15 cellular contexts compared by ENCODE assay signal in the genomic region with DNA sequence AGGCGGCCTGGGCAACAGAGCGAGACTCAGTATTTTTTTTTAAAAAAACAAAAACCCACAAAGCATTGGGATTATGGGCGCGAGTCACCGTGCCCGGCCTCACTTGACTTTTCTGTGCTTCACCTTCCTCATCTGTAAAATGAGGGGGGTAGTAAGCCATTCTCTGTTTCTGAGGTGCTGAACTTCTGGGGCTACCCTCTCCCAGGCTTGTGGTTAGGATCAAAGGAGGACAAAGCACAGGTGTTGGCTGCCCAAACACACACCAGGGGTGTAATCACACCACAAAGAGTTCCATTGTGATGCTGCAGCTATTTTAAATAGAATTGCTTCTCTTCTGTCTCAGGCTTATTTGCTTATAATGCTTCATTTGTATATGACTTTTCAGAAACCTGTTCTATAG. TPM values are rescaled to one million over a fixed set of nuclear protein-coding genes. Genes with fewer than 3 reads are reported as not detected.
A peak's percentile ranks its signal among the peaks of the same experiment; 100 is the strongest.
DNase-seq lines count a peak whose midpoint lies in the region; ATAC-seq, FAIRE-seq and TF ChIP-seq lines count a peak whose summit lies in the region.
"Had no signal": no experiment of that assay in that cellular context is flagged by ENCODE, and none has a peak within 500 bp of the region (broad histone marks: within the 10 kb centered on the region; RNA-seq: fewer than 3 reads in every experiment).

No MANE protein-coding gene starts in this region.

- H3K9ac ChIP-seq in GM12878 (ENCODE audit: control insufficient read depth, insufficient read depth, low read length) = no peak overlapping the region

- TF ChIP-seq EP300 in GM12878 (IDR thresholded peaks at IDR 0.05; ENCODE audit: borderline replicate concordance in 1 of 2, control insufficient read depth in 1 of 2, low read depth in 2 of 2, low read length in 2 of 2) = peak; percentile 73 to 78; a peak in 3 of 4 replicates

- 3% methylated on average over 6 of the region's 6 CpGs for WGBS in GM12878 (ENCODE audit: insufficient coverage, insufficient replicate concordance, low lambda C conversion rate, missing lambda C conversion rate)

- H3K27ac ChIP-seq in GM12878 (ENCODE audit: control insufficient read depth, insufficient read depth) = peak overlapping the region; percentile 5; the same call in 1 of the 2 replicates

- H3K9me3 ChIP-seq in GM12878 (replicated peaks; ENCODE audit: control insufficient read depth, insufficient read depth, low read length) = no peaks in the 10 kb centered on the region

- peak; percentile 72 for ATAC-seq in GM18868 (IDR thresholded peaks at IDR 0.05; ENCODE audit: unreplicated experiment)
- ATAC-seq in GM21423 (IDR thresholded peaks at IDR 0.05; ENCODE audit: unreplicated experiment) = peak; percentile 45
- ATAC-seq in HG03103 (IDR thresholded peaks at IDR 0.05; ENCODE audit: low read depth, unreplicated experiment) = peak; percentile 52
- ATAC-seq in GM12878 = peak; percentile 64
- no peak for ATAC-seq in HG03139 (IDR thresholded peaks at IDR 0.05; ENCODE audit: unreplicated experiment)
- ATAC-seq: right cardiac atrium had no signal

- BruUV-seq in GM12878 (replicated peaks; lab: Mats Ljungman, UMichigan) = no TSS peak

- no peak overlapping the region for H2AFZ ChIP-seq in GM12878 (ENCODE audit: control insufficient read depth, low read depth, low read length)

- SMC1A ChIA-PET in GM12878 (lab: Charles Lee; ENCODE audit: uncharacterized antibody, unreplicated experiment) = interaction anchor here (1.1 to 7.4 kb wide), 7 partner anchors 53 to 557 kb away, joined by 3 to 106 read pairs (median 8); no protein-coding TSS in a partner anchor

- no peaks in the 10 kb centered on the region for H3K36me3 ChIP-seq in GM12878 (ENCODE audit: control insufficient read depth in 2 of 2, insufficient read depth in 2 of 2, low read length in 1 of 2)

- peak; percentile 92 for FAIRE-seq in GM12878 (lab: Jason Lieb, UNC)

- RAD21 ChIA-PET in GM12878 (lab: Charles Lee; ENCODE audit: unreplicated experiment) = interaction anchor here (0.9 to 6.0 kb wide), 7 partner anchors 21 to 135 kb away, joined by 3 to 64 read pairs (median 4); a partner anchor contains a TSS

- peaks cover 40% of the 10 kb centered on the region for H3K4me1 ChIP-seq in GM12878 (ENCODE audit: control insufficient read depth, insufficient read depth, low read length)

- intact Hi-C loops in GM12878 (cut with micrococcal nuclease; ENCODE audit: unreplicated experiment) = loop anchor here (1.0 to 10.0 kb wide), 5 partner anchors 23 to 555 kb away; a partner anchor contains a TSS

- no peak for TF ChIP-seq POLR2A in GM12878 (IDR thresholded peaks at IDR 0.05; ENCODE audit: low read depth, low read length)

- H3K79me2 ChIP-seq in GM12878 (ENCODE audit: control insufficient read depth, insufficient read depth, low read length) = no peaks in the 10 kb centered on the region

- H3K4me2 ChIP-seq in GM12878 (ENCODE audit: control insufficient read depth, insufficient read depth) = peak overlapping the region; percentile 52

- in situ Hi-C loops in GM12878 (cut with MboI) = loop anchor here (10.0 kb wide), 1 partner anchor 195 kb away; no protein-coding TSS in a partner anchor

- no peak for TF ChIP-seq CTCF in GM12878 (IDR thresholded peaks at IDR 0.05 in 2 of 3, conservative IDR thresholded peaks at IDR 0.05 in 1 of 3; ENCODE audit: control insufficient read depth in 2 of 3, extremely low read depth in 1 of 3, insufficient read depth in 1 of 3, low read depth in 3 of 3, low read length in 3 of 3)

- H3K27me3 ChIP-seq in GM12878 (replicated peaks in 1 of 2; ENCODE audit: control insufficient read depth in 2 of 2, insufficient read depth in 2 of 2, low read length in 1 of 2) = 0 out of 4 replicates have a peak, but pooled peaks cover 0 to 1% of the 10 kb centered on the region in 2 experiments

- DNase-seq in GM12878 (ENCODE audit: low read depth, low spot score) = peak; percentile 76
- no peak for DNase-seq in activated CD8-positive, alpha-beta memory T cell treated with anti-CD3 and anti-CD28 coated beads, Interleukin-2, amount 50 U/mL, for 4 hours
- no peak for DNase-seq in stimulated activated CD8-positive, alpha-beta memory T cell treated with anti-CD3 and anti-CD28 coated beads, Interleukin-4, amount 100 ng/mL, for 48 hours
- DNase-seq: activated CD4-positive, alpha-beta T cell treated with anti-CD3 and anti-CD28 coated beads for 4 hours; activated naive CD4-positive, alpha-beta T cell treated with anti-CD3 and anti-CD28 coated beads, Interleukin-2, amount 10 ng/mL, durations not matched to agents 7 days and 5 days; CD8-positive, alpha-beta memory T cell; cerebellar nuclear complex; naive B cell; NCI-H345; right cardiac atrium had no signal

- POLR2A ChIA-PET in GM12878 (lab: Charles Lee) = interaction anchor here (0.8 to 1.6 kb wide), 4 partner anchors 30 to 87 kb away, joined by 3 to 4 read pairs (median 4); a partner anchor contains a TSS

- TF ChIP-seq RAD21 in GM12878 (IDR thresholded peaks at IDR 0.05; ENCODE audit: insufficient read depth, low read depth, low read length) = no peak

- CTCF ChIA-PET in GM12878 (lab: Yijun Ruan, JAX) = interaction anchor here (1.0 to 7.5 kb wide), 6 partner anchors 9 to 134 kb away, joined by 3 to 148 read pairs (median 50); no protein-coding TSS in a partner anchor

- peak overlapping the region; percentile 38; the same call in 1 of the 2 replicates for H3K4me3 ChIP-seq in GM12878

- H4K20me1 ChIP-seq in GM12878 (ENCODE audit: control insufficient read depth, insufficient read depth) = no peaks in the 10 kb centered on the region

TF ChIP-seq in GM12878, 131 proteins besides CTCF, POLR2A, EP300 and RAD21 (continues in another document):
- peak; percentile 39; the same call in 1 of the 2 replicates for TF ChIP-seq JUNB (IDR thresholded peaks at IDR 0.05)
- TF ChIP-seq FOXM1 (IDR thresholded peaks at IDR 0.05; ENCODE audit: low read depth, low read length) = peak; percentile 85
- peak; percentile 53; the same call in 1 of the 3 replicates for TF ChIP-seq POU2F2 (IDR thresholded peaks at IDR 0.05; ENCODE audit: borderline replicate concordance, low read depth, low read length)
- peak; percentile 77 to 79; a peak in 3 of 4 replicates for TF ChIP-seq IKZF2 (IDR thresholded peaks at IDR 0.05)
- TF ChIP-seq, protein P1, sequence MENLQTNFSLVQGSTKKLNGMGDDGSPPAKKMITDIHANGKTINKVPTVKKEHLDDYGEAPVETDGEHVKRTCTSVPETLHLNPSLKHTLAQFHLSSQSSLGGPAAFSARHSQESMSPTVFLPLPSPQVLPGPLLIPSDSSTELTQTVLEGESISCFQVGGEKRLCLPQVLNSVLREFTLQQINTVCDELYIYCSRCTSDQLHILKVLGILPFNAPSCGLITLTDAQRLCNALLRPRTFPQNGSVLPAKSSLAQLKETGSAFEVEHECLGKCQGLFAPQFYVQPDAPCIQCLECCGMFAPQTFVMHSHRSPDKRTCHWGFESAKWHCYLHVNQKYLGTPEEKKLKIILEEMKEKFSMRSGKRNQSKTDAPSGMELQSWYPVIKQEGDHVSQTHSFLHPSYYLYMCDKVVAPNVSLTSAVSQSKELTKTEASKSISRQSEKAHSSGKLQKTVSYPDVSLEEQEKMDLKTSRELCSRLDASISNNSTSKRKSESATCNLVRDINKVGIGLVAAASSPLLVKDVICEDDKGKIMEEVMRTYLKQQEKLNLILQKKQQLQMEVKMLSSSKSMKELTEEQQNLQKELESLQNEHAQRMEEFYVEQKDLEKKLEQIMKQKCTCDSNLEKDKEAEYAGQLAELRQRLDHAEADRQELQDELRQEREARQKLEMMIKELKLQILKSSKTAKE (IDR thresholded peaks at IDR 0.05; ENCODE audit: low read depth, poor library complexity, severe bottlenecking) = peak; percentile 66
- no peak for TF ChIP-seq HCFC1 (IDR thresholded peaks at IDR 0.05; ENCODE audit: low read length)
- peak; percentile 88 for TF ChIP-seq MEF2A (IDR thresholded peaks at IDR 0.05; ENCODE audit: insufficient read depth, low read depth, low read length)
- TF ChIP-seq MTA3 (IDR thresholded peaks at IDR 0.05; ENCODE audit: borderline replicate concordance, low read length) = peak; percentile 86; the same call in 1 of the 2 replicates

RNA-seq across cellular contexts. Expression of a gene that starts 35.8 kb away (rescaled TPM):
- not detected in 2 replicates for total RNA-seq in GM12878 (2013; cell fraction: nucleolus; rRNA removed)
- total RNA-seq in GM12878 (2014; rRNA removed) (not detected in 2 replicates), GM12878 (2014; rRNA removed; fragmentation: Illumina TruSeq; extraction: Trizol) (not detected in 2 replicates), GM12878 (2021) (0.05 and 0.11 TPM in 2 replicates)
- not detected for polyA plus RNA-seq in GM12878 (2011; ENCODE audit: low read depth)
- polyA plus RNA-seq in GM12878 (2011; rRNA removed) (not detected in 2 replicates), GM12878 (2014; fragmentation: Illumina TruSeq; extraction: Trizol) (not detected in 2 replicates), GM12878 (2014; fragmentation: Nextera tagmentation; extraction: Ambion mirVana) (not detected), GM12878 (2014; rRNA removed) (not detected in 2 replicates), GM12878 (2016; fragmentation: Nextera tagmentation; extraction: Ambion mirVana) (not detected)
- not detected in 2 replicates for polyA plus RNA-seq in GM12878 (2011; cell fraction: cytosol; rRNA removed)
- polyA plus RNA-seq in GM12878 (2011; cell fraction: nucleus; rRNA removed) = not detected in 2 replicates
- polyA plus RNA-seq in GM12878 (2012) = not detected in 2 replicates
- polyA minus RNA-seq in GM12878 (2011; rRNA and poly(A)+ RNA removed) = not detected in 2 replicates
- not detected in 2 replicates for polyA minus RNA-seq in GM12878 (2011; cell fraction: cytosol; rRNA and poly(A)+ RNA removed)
- not detected in 2 replicates for polyA minus RNA-seq in GM12878 (2011; cell fraction: nucleus; rRNA and poly(A)+ RNA removed)
- total RNA-seq: CD8-positive, alpha-beta memory T cell; SK-MEL-5 had no signal
- polyA plus RNA-seq: CD8-positive, alpha-beta memory T cell had no signal

RNA-seq across cellular contexts. Expression of a gene that starts 57.5 kb away (rescaled TPM):
- 11.1 and 12.0 TPM in 2 replicates for total RNA-seq in GM12878 (2013; cell fraction: nucleolus; rRNA removed)
- 21.3 and 26.6 TPM in 2 replicates for total RNA-seq in GM12878 (2014; rRNA removed)
- total RNA-seq in GM12878 (2014; rRNA removed; fragmentation: Illumina TruSeq; extraction: Trizol) = 23.5 and 24.7 TPM in 2 replicates
- 21.7 and 22.5 TPM in 2 replicates for total RNA-seq in GM12878 (2021)
- 25.6 TPM for polyA plus RNA-seq in GM12878 (2011; ENCODE audit: low read depth)
- polyA plus RNA-seq in GM12878 (2011; rRNA removed) = 39.9 and 58.5 TPM in 2 replicates
- 23.2 and 27.7 TPM in 2 replicates for polyA plus RNA-seq in GM12878 (2011; cell fraction: cytosol; rRNA removed)
- polyA plus RNA-seq in GM12878 (2011; cell fraction: nucleus; rRNA removed) = 12.5 and 12.6 TPM in 2 replicates
- 33.2 and 42.0 TPM in 2 replicates for polyA plus RNA-seq in GM12878 (2012)
- polyA plus RNA-seq in GM12878 (2014; fragmentation: Illumina TruSeq; extraction: Trizol) = 36.6 and 40.7 TPM in 2 replicates
- polyA plus RNA-seq in GM12878 (2014; fragmentation: Nextera tagmentation; extraction: Ambion mirVana) = 10 to 100 TPM in 1 of 2 experiments, 1 to 10 TPM in 1; 8.3 to 15.9 TPM
- polyA plus RNA-seq in GM12878 (2014; rRNA removed) = 18.6 and 23.6 TPM in 2 replicates
- polyA plus RNA-seq in GM12878 (2016; fragmentation: Nextera tagmentation; extraction: Ambion mirVana) = 10 to 100 TPM; 47.6 to 54.0 TPM
- polyA minus RNA-seq in GM12878 (2011; rRNA and poly(A)+ RNA removed) = 14.6 and 17.8 TPM in 2 replicates
- polyA minus RNA-seq in GM12878 (2011; cell fraction: cytosol; rRNA and poly(A)+ RNA removed) = 7.1 and 10.8 TPM in 2 replicates
- polyA minus RNA-seq in GM12878 (2011; cell fraction: nucleus; rRNA and poly(A)+ RNA removed) = 3.9 and 6.3 TPM in 2 replicates
